1 cellular context compared by ENCODE assay signal in genomic region chr1:116568925-116569490, GRCh38.
TF ChIP-seq lines count a peak whose summit lies in the region.

No MANE protein-coding gene starts in this region.

TF ChIP-seq in WTC11, 78 proteins besides CTCF, POLR2A, EP300 and RAD21 (continued from another document):
- no peak for TF ChIP-seq AFF4 (CRISPR knock-in tag; IDR thresholded peaks at IDR 0.05; ENCODE audit: borderline replicate concordance)
- TF ChIP-seq ETV6 (CRISPR knock-in tag; IDR thresholded peaks at IDR 0.05), result no peak
- no peak for TF ChIP-seq ZMAT4 (CRISPR knock-in tag; IDR thresholded peaks at IDR 0.05)
- TF ChIP-seq MXD4 (CRISPR knock-in tag; IDR thresholded peaks at IDR 0.05; ENCODE audit: borderline replicate concordance), result no peak
- TF ChIP-seq NFYB (CRISPR knock-in tag; conservative IDR thresholded peaks at IDR 0.05; ENCODE audit: low read depth), result no peak
- TF ChIP-seq PRDM15 (CRISPR knock-in tag; IDR thresholded peaks at IDR 0.05), result no peak
- no peak for TF ChIP-seq JUN (CRISPR knock-in tag; IDR thresholded peaks at IDR 0.05)
